ENCODE assay signal across 26 cellular contexts in the genomic region with DNA sequence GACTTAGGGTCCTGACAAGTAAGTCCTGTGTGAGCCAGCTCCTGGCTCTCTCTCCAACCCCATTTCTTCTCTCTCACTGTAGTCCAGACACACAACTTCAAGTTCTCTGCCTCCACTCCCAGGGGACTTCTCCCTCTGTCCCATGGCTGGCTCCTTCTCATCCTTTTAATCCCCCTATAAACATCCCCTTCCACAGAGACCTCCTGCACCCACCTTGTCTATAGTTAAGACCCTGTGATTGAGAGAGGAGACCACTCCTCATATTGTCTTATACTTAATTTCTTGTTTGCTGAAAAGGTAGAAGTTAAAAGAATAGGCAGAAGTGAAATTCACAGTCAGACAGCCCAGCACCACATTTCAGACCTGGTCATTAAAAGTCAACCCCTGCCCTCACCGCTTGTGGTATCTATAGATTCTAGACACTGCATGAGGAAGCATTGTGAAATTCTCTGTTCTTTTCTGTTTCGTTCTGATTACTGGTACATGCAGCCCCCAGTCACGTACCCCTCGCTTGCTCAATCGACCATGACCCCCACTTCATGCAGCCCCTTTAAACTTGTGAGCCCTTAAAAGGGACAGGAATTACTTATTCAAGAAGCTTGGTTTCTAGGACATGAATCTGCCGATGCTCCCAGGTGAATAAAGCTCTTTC.
A peak's percentile ranks its signal among the peaks of the same experiment; 100 is the strongest.
DNase-seq lines count a peak whose midpoint lies in the region; ATAC-seq, FAIRE-seq and TF ChIP-seq lines count a peak whose summit lies in the region.
"Had no signal": no experiment of that assay in that cellular context is flagged by ENCODE, and none has a peak within 500 bp of the region (broad histone marks: within the 10 kb centered on the region; RNA-seq: fewer than 3 reads in every experiment).

No MANE protein-coding gene starts in this region.

- POLR2A ChIA-PET in GM12878 (lab: Charles Lee): no interaction called here

- H2BK20ac ChIP-seq in H9 (ENCODE audit: low read depth, low read length, poor library complexity, severe bottlenecking): no peak overlapping the region

- SMC1A ChIA-PET in GM12878 (lab: Charles Lee; ENCODE audit: uncharacterized antibody, unreplicated experiment): interaction anchor here (0.7 kb wide), 1 partner anchor 258 kb away, joined by 3 read pairs; no protein-coding TSS in a partner anchor

- H3K36me3 ChIP-seq in GM12878 (ENCODE audit: control insufficient read depth in 2 of 2, insufficient read depth in 2 of 2, low read length in 1 of 2) (no peaks in the 10 kb centered on the region), prostate gland (no peaks in the 10 kb centered on the region), Karpas-422 (ENCODE audit: insufficient read depth, low read length) (no peaks in the 10 kb centered on the region)
- H3K36me3 ChIP-seq: left lung had no signal

- no peaks in the 10 kb centered on the region for H3K23me2 ChIP-seq in H9 (ENCODE audit: insufficient read length, low read depth, low read length, poor library complexity, severe bottlenecking)

- H3K27me3 Mint-ChIP-seq in H9 (ENCODE audit: low read depth): no peaks in the 10 kb centered on the region; the same call in 1 of the 2 replicates

- CTCF ChIA-PET in GM12878 (lab: Yijun Ruan, JAX): interaction anchor here (0.6 to 1.6 kb wide), 3 partner anchors 11 to 872 kb away, joined by 3 to 4 read pairs (median 4); no protein-coding TSS in a partner anchor

- H3K18ac ChIP-seq in H9 (ENCODE audit: insufficient read length, low read depth, low read length): no peak overlapping the region

- no peak overlapping the region for H3K23ac ChIP-seq in H9 (ENCODE audit: insufficient read length, low read depth, low read length)

- H3K9me3 ChIP-seq in GM12878 (replicated peaks; ENCODE audit: control insufficient read depth, insufficient read depth, low read length) (peaks cover 9% of the 10 kb centered on the region; the same call in 2 of the 3 replicates), prostate gland (no peaks in the 10 kb centered on the region), Karpas-422 (ENCODE audit: low read length) (no peaks in the 10 kb centered on the region), H9 (ENCODE audit: control insufficient read depth, low read depth, low read length) (no peaks in the 10 kb centered on the region)
- H3K9me3 ChIP-seq: left lung had no signal

- H3K14ac ChIP-seq in H9 (ENCODE audit: insufficient read depth, low read length): no peak overlapping the region

- no peak overlapping the region for H2AK5ac ChIP-seq in H9 (ENCODE audit: insufficient read length, low read length)

- H3K9me3 Mint-ChIP-seq in H9: peaks cover 14 to 17% of the 10 kb centered on the region in 2 experiments
- H3K9me3 Mint-ChIP-seq: natural killer cell treated with Interleukin-12 subunit alpha and Interleukin-12 subunit beta and Interleukin-15 and Interleukin-18, amount 100 ng/mL, for 72 hours had no signal

- H2BK15ac ChIP-seq in H9 (ENCODE audit: low read depth, low read length): no peak overlapping the region

- no peak overlapping the region for H2BK12ac ChIP-seq in H9 (ENCODE audit: insufficient read length, low read depth, low read length)

- no peak for TF ChIP-seq POLR2A in GM12891 (IDR thresholded peaks at IDR 0.05; ENCODE audit: low read depth, low read length)
- TF ChIP-seq POLR2A in GM12878 (IDR thresholded peaks at IDR 0.05; ENCODE audit: low read depth, low read length): no peak
- TF ChIP-seq POLR2A in prostate gland (IDR thresholded peaks at IDR 0.05): no peak

- no peak overlapping the region; a peak in 2 of 7 replicates for H3K27ac Mint-ChIP-seq in H9
- H3K27ac Mint-ChIP-seq: activated naive CD8-positive, alpha-beta T cell treated with anti-CD3 and anti-CD28 coated beads, Interleukin-2, amount 10 ng/mL, durations not matched to agents 7 days and 5 days; CD4-positive, CD25-positive, alpha-beta regulatory T cell; natural killer cell treated with Interleukin-12 subunit alpha and Interleukin-12 subunit beta and Interleukin-15 and Interleukin-18, amount 100 ng/mL, for 72 hours had no signal

- no peak for TF ChIP-seq RAD21 in GM12878 (IDR thresholded peaks at IDR 0.05; ENCODE audit: insufficient read depth, low read depth, low read length)

- H2BK5ac ChIP-seq in H9 (ENCODE audit: insufficient read length, low read length): no peak overlapping the region

- FAIRE-seq in GM12891 (lab: Jason Lieb, UNC): peak; percentile 79
- FAIRE-seq in GM12878 (lab: Jason Lieb, UNC): peak; percentile 73
- FAIRE-seq: H54 had no signal

- no peak overlapping the region for H3K4ac ChIP-seq in H9 (ENCODE audit: low read depth, low read length)

- peaks cover 7 to 14% (median 7%) of the 10 kb centered on the region in 3 experiments for H3K36me3 Mint-ChIP-seq in H9 (ENCODE audit: insufficient read depth in 1 of 3, low read depth in 3 of 3)
- H3K36me3 Mint-ChIP-seq: activated naive CD8-positive, alpha-beta T cell treated with anti-CD3 and anti-CD28 coated beads, Interleukin-2, amount 10 ng/mL, durations not matched to agents 7 days and 5 days; CD4-positive, CD25-positive, alpha-beta regulatory T cell; natural killer cell treated with Interleukin-12 subunit alpha and Interleukin-12 subunit beta and Interleukin-15 and Interleukin-18, amount 100 ng/mL, for 72 hours had no signal

- no peak overlapping the region for H3K4me3 Mint-ChIP-seq in H9
- H3K4me3 Mint-ChIP-seq: activated naive CD8-positive, alpha-beta T cell treated with anti-CD3 and anti-CD28 coated beads, Interleukin-2, amount 10 ng/mL, durations not matched to agents 7 days and 5 days; CD4-positive, CD25-positive, alpha-beta regulatory T cell; natural killer cell treated with Interleukin-12 subunit alpha and Interleukin-12 subunit beta and Interleukin-15 and Interleukin-18, amount 100 ng/mL, for 72 hours had no signal

- DNase-seq in GM12891 (ENCODE audit: insufficient read length, low spot score) (no peak), GM12878 (ENCODE audit: low read depth, low spot score) (peak; percentile 72), prostate gland (ENCODE audit: low spot score) (no peak), NCI-H774 (lab: John Stamatoyannopoulos, UW) (no peak), Karpas-422 (no peak), H9 (no peak)
- DNase-seq: activated CD4-positive, alpha-beta T cell treated with anti-CD3 and anti-CD28 coated beads, Interleukin-2, amount 50 U/mL, for 4 hours; activated effector memory CD4-positive, alpha-beta T cell treated with Interleukin-2 at 50 U/mL for 16 hours; activated naive CD8-positive, alpha-beta T cell treated with anti-CD3 and anti-CD28 coated beads, Interleukin-2, amount 10 ng/mL, durations not matched to agents 7 days and 5 days; CD4-positive, CD25-positive, alpha-beta regulatory T cell; effector CD8-positive, alpha-beta T cell; foreskin melanocyte; Kasumi-1; left lung; midbrain; NCI-H1092 treated with DMSO at 0.1 percent for 48 hours; NCI-H2081 treated with DMSO at 0.1 percent for 48 hours; NCI-H446 had no signal

- TF ChIP-seq EP300 in GM12878 (IDR thresholded peaks at IDR 0.05; ENCODE audit: borderline replicate concordance in 1 of 2, control insufficient read depth in 1 of 2, low read depth in 2 of 2, low read length in 2 of 2): peak; percentile 34 to 37; a peak in 2 of 4 replicates

- H3K79me1 ChIP-seq in H9 (ENCODE audit: insufficient read depth, low read depth, low read length, poor library complexity, severe bottlenecking): no peaks in the 10 kb centered on the region

- no peak overlapping the region for H4K5ac ChIP-seq in H9 (ENCODE audit: insufficient read length, low read depth, low read length)

- H3K4me1 ChIP-seq in GM12878 (ENCODE audit: control insufficient read depth, insufficient read depth, low read length): peaks cover 4% of the 10 kb centered on the region
- H3K4me1 ChIP-seq in prostate gland (replicated peaks): no peaks in the 10 kb centered on the region
- no peaks in the 10 kb centered on the region for H3K4me1 ChIP-seq in Karpas-422 (ENCODE audit: low read length)
- H3K4me1 ChIP-seq in H9 (ENCODE audit: insufficient read depth, low read length): no peaks in the 10 kb centered on the region
- H3K4me1 ChIP-seq: left lung, parathyroid adenoma had no signal

- H4K8ac ChIP-seq in H9 (replicated peaks; ENCODE audit: insufficient read length, low read depth, low read length): no peak overlapping the region

- no peaks in the 10 kb centered on the region for H3K27me3 ChIP-seq in GM12878 (replicated peaks in 1 of 2; ENCODE audit: control insufficient read depth in 2 of 2, insufficient read depth in 2 of 2, low read length in 1 of 2)
- no peaks in the 10 kb centered on the region for H3K27me3 ChIP-seq in prostate gland (replicated peaks; ENCODE audit: insufficient read depth)
- H3K27me3 ChIP-seq in Karpas-422 (ENCODE audit: low read length): no peaks in the 10 kb centered on the region
- H3K27me3 ChIP-seq in H9 (ENCODE audit: insufficient read depth, low read length): no peaks in the 10 kb centered on the region
- H3K27me3 ChIP-seq: hepatocyte, left lung had no signal

- 6% methylated on average over 6 of the region's 6 CpGs for WGBS in GM12878 (ENCODE audit: insufficient coverage, insufficient replicate concordance, low lambda C conversion rate, missing lambda C conversion rate)
- WGBS in prostate gland: 90% methylated on average over 6 of the region's 6 CpGs
- WGBS in H9 (ENCODE audit: extremely low coverage, insufficient read length, low lambda C conversion rate): no CpG with 5 or more reads among the region's 6 CpGs

- no peak overlapping the region for H3T11ph ChIP-seq in H9 (ENCODE audit: low read length)

- TF ChIP-seq CTCF in GM12878 (IDR thresholded peaks at IDR 0.05 in 2 of 3, conservative IDR thresholded peaks at IDR 0.05 in 1 of 3; ENCODE audit: control insufficient read depth in 2 of 3, extremely low read depth in 1 of 3, insufficient read depth in 1 of 3, low read depth in 3 of 3, low read length in 3 of 3): no peak
- no peak for TF ChIP-seq CTCF in prostate gland (IDR thresholded peaks at IDR 0.05)
- TF ChIP-seq CTCF in H9 (conservative IDR thresholded peaks at IDR 0.05): no peak

- H3K4me1 Mint-ChIP-seq in H9: no peaks in the 10 kb centered on the region; a peak in 1 of 4 replicates
- H3K4me1 Mint-ChIP-seq: activated naive CD8-positive, alpha-beta T cell treated with anti-CD3 and anti-CD28 coated beads, Interleukin-2, amount 10 ng/mL, durations not matched to agents 7 days and 5 days; CD4-positive, CD25-positive, alpha-beta regulatory T cell had no signal

- H2BK120ac ChIP-seq in H9 (ENCODE audit: low read depth, low read length, poor library complexity, severe bottlenecking): no peak overlapping the region

- in situ Hi-C loops in GM12878 (cut with MboI): no loop called here

- no peak overlapping the region for H3K56ac ChIP-seq in H9 (ENCODE audit: insufficient read length, low read depth, low read length)

- H2AFZ ChIP-seq in GM12878 (ENCODE audit: control insufficient read depth, low read depth, low read length): no peak overlapping the region
- no peak overlapping the region for H2AFZ ChIP-seq in Karpas-422 (ENCODE audit: low read length)
- no peak overlapping the region for H2AFZ ChIP-seq in H9 (ENCODE audit: low read length)
- H2AFZ ChIP-seq: hepatocyte, parathyroid adenoma had no signal

- H4K20me1 ChIP-seq in GM12878 (ENCODE audit: control insufficient read depth, insufficient read depth) (no peaks in the 10 kb centered on the region), Karpas-422 (ENCODE audit: insufficient read depth, low read depth, low read length) (no peaks in the 10 kb centered on the region), H9 (ENCODE audit: control insufficient read depth, insufficient read depth, insufficient read length) (no peaks in the 10 kb centered on the region)

- no peak overlapping the region for H4K91ac ChIP-seq in H9 (ENCODE audit: insufficient read length, low read depth, low read length)

- RAD21 ChIA-PET in GM12878 (lab: Charles Lee; ENCODE audit: unreplicated experiment): no interaction called here

- H3K4me2 ChIP-seq in GM12878 (ENCODE audit: control insufficient read depth, insufficient read depth) (peak overlapping the region; percentile 33; the same call in 1 of the 2 replicates), Karpas-422 (ENCODE audit: low read depth, low read length, poor library complexity, severe bottlenecking) (no peak overlapping the region), H9 (ENCODE audit: insufficient read depth, insufficient read length, low read length) (no peak overlapping the region)
- H3K4me2 ChIP-seq: hepatocyte had no signal

- H3K4me3 ChIP-seq in GM12878 (no peak overlapping the region), prostate gland (no peak overlapping the region), Karpas-422 (ENCODE audit: low read length) (no peak overlapping the region)
- H3K4me3 ChIP-seq: hepatocyte, left lung, SK-N-MC had no signal

- intact Hi-C loops in GM12878 (cut with micrococcal nuclease; ENCODE audit: unreplicated experiment): no loop called here
- intact Hi-C loops in prostate gland (cut with DNase I): no loop called here

- H3K27ac ChIP-seq in GM12878 (ENCODE audit: control insufficient read depth, insufficient read depth): no peak overlapping the region
- H3K27ac ChIP-seq in prostate gland: no peak overlapping the region
- H3K27ac ChIP-seq in Karpas-422 (ENCODE audit: low read length): no peak overlapping the region
- no peak overlapping the region for H3K27ac ChIP-seq in H9 (ENCODE audit: insufficient read length, low read depth, low read length)
- H3K27ac ChIP-seq: hepatocyte, left lung, parathyroid adenoma, SK-N-MC had no signal

- ATAC-seq in GM21529 (IDR thresholded peaks at IDR 0.05; ENCODE audit: unreplicated experiment) (peak; percentile 59), HG03571 (IDR thresholded peaks at IDR 0.05; ENCODE audit: unreplicated experiment) (peak; percentile 61), GM12878 (peak; percentile 70)
- ATAC-seq: left lung, sciatic nerve had no signal

- BruUV-seq in GM12878 (replicated peaks; lab: Mats Ljungman, UMichigan): no TSS peak

- no peaks in the 10 kb centered on the region for H3K9me2 ChIP-seq in Karpas-422 (replicated peaks; ENCODE audit: insufficient read depth, low read length)

- H3K79me2 ChIP-seq in GM12878 (ENCODE audit: control insufficient read depth, insufficient read depth, low read length) (no peaks in the 10 kb centered on the region), Karpas-422 (ENCODE audit: low read length) (no peaks in the 10 kb centered on the region), H9 (ENCODE audit: insufficient read depth, low read length) (no peaks in the 10 kb centered on the region)
- H3K79me2 ChIP-seq: hepatocyte, parathyroid adenoma had no signal

- no peak overlapping the region for H3K9ac ChIP-seq in GM12878 (ENCODE audit: control insufficient read depth, insufficient read depth, low read length)
- H3K9ac ChIP-seq in Karpas-422 (ENCODE audit: low read length): no peak overlapping the region
- no peak overlapping the region for H3K9ac ChIP-seq in H9 (ENCODE audit: extremely low read depth, insufficient read length, low read length)
- H3K9ac ChIP-seq: parathyroid adenoma had no signal
